ENCODE assay signal across 27 cellular contexts in the genomic region with DNA sequence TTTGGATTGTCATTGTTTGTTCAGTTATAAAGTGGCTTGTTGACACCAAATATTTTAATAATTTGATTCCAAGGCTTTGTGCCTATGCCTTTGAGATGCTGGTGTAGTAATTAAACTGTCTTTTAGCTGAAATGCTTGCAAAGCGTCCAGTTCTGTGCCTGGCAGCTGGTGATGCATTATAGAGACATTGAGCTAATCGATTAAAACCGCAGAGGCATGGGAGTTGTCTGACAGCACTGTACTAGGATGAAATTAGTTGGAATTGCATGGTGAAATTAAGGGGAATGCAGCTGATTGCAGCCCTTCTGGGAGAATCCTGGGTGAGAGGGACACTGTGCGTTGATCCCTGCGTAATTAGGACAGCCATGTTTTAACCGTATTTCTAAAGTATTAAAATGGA.
"Had no signal": no experiment of that assay in that cellular context is flagged by ENCODE, and none has a peak within 500 bp of the region (broad histone marks: within the 10 kb centered on the region; RNA-seq: fewer than 3 reads in every experiment).

No MANE protein-coding gene starts in this region.

- H3K36me3 ChIP-seq: brain microvascular endothelial cell, heart left ventricle, lower lobe of right lung, sigmoid colon, tibial nerve had no signal

- H3K36me3 Mint-ChIP-seq: activated CD8-positive, alpha-beta memory T cell treated with anti-CD3 and anti-CD28 coated beads, Interleukin-2, amount 10 ng/mL, durations not matched to agents 7 days and 5 days; activated naive CD4-positive, alpha-beta T cell treated with anti-CD3 and anti-CD28 coated beads, Interleukin-2, amount 50 U/mL, for 24 hours; immature natural killer cell; natural killer cell treated with Interleukin-12 subunit alpha and Interleukin-12 subunit beta and Interleukin-15 and Interleukin-18, amount 100 ng/mL, for 72 hours; T-cell had no signal

- H3K4me3 Mint-ChIP-seq: activated CD4-positive, alpha-beta T cell treated with anti-CD3 and anti-CD28 coated beads for 36 hours; activated CD8-positive, alpha-beta memory T cell treated with anti-CD3 and anti-CD28 coated beads, Interleukin-2, amount 10 ng/mL, durations not matched to agents 7 days and 5 days; activated CD8-positive, alpha-beta T cell treated with anti-CD3 and anti-CD28 coated beads, Interleukin-2, amount 10 ng/mL, durations not matched to agents 7 days and 5 days; activated naive CD4-positive, alpha-beta T cell treated with anti-CD3 and anti-CD28 coated beads, Interleukin-2, amount 50 U/mL, for 24 hours; activated naive CD8-positive, alpha-beta T cell treated with anti-CD3 and anti-CD28 coated beads, Interleukin-2, amount 50 U/mL, for 24 hours; effector memory CD8-positive, alpha-beta T cell; immature natural killer cell; natural killer cell treated with Interleukin-12 subunit alpha and Interleukin-12 subunit beta and Interleukin-15 and Interleukin-18, amount 100 ng/mL, for 72 hours; T-cell; T-helper 2 cell treated with Interferon-gamma antibody and Interleukin-4, amounts not matched to agents 5 μg/mL and 100 μg/mL, for 36 hours had no signal

- H3K4me1 ChIP-seq: foreskin keratinocyte, lower lobe of right lung, sigmoid colon had no signal

- H3K27ac Mint-ChIP-seq: activated CD4-positive, alpha-beta T cell treated with anti-CD3 and anti-CD28 coated beads for 36 hours; activated CD8-positive, alpha-beta memory T cell treated with anti-CD3 and anti-CD28 coated beads, Interleukin-2, amount 10 ng/mL, durations not matched to agents 7 days and 5 days; activated CD8-positive, alpha-beta T cell treated with anti-CD3 and anti-CD28 coated beads, Interleukin-2, amount 10 ng/mL, durations not matched to agents 7 days and 5 days; activated naive CD4-positive, alpha-beta T cell treated with anti-CD3 and anti-CD28 coated beads, Interleukin-2, amount 50 U/mL, for 24 hours; activated naive CD8-positive, alpha-beta T cell treated with anti-CD3 and anti-CD28 coated beads, Interleukin-2, amount 50 U/mL, for 24 hours; activated T-helper 2 cell treated with anti-CD3 and anti-CD28 coated beads, Interferon-gamma antibody, Interleukin-2, Interleukin-4, amounts not matched to agents 10 μg/mL and 5 μg/mL and 100 μg/mL, durations not matched to agents 14 hours and 24 hours and 36 hours; effector memory CD8-positive, alpha-beta T cell; immature natural killer cell; natural killer cell treated with Interleukin-12 subunit alpha and Interleukin-12 subunit beta and Interleukin-15 and Interleukin-18, amount 100 ng/mL, for 72 hours; T-cell; T-helper 2 cell treated with Interferon-gamma antibody and Interleukin-4, amounts not matched to agents 5 μg/mL and 100 μg/mL, for 36 hours had no signal

- H3K9me3 ChIP-seq: heart left ventricle, lower lobe of right lung, sigmoid colon, tibial nerve had no signal

- H3K9me3 Mint-ChIP-seq: activated naive CD4-positive, alpha-beta T cell treated with anti-CD3 and anti-CD28 coated beads, Interleukin-2, amount 50 U/mL, for 24 hours had no signal

- H3K4me3 ChIP-seq: lower lobe of right lung, sigmoid colon, tibial nerve had no signal

- H3K27me3 ChIP-seq: brain microvascular endothelial cell, heart left ventricle, sigmoid colon, tibial nerve had no signal

- ATAC-seq: activated CD4-positive, alpha-beta T cell treated with anti-CD3 and anti-CD28 coated beads for 36 hours; activated CD8-positive, alpha-beta memory T cell treated with anti-CD3 and anti-CD28 coated beads, Interleukin-2, amount 10 ng/mL, durations not matched to agents 7 days and 5 days; activated CD8-positive, alpha-beta T cell treated with anti-CD3 and anti-CD28 coated beads, Interleukin-2, amount 10 ng/mL, durations not matched to agents 7 days and 5 days; activated naive CD8-positive, alpha-beta T cell treated with anti-CD3 and anti-CD28 coated beads, Interleukin-2, amount 50 U/mL, for 24 hours; effector memory CD8-positive, alpha-beta T cell; foreskin keratinocyte; heart left ventricle; left colon; lower lobe of right lung; natural killer cell treated with Interleukin-12 subunit alpha and Interleukin-12 subunit beta and Interleukin-15 and Interleukin-18, amount 100 ng/mL, for 72 hours; T-cell had no signal

- H3K4me1 Mint-ChIP-seq: activated CD4-positive, alpha-beta T cell treated with anti-CD3 and anti-CD28 coated beads for 36 hours; activated CD8-positive, alpha-beta memory T cell treated with anti-CD3 and anti-CD28 coated beads, Interleukin-2, amount 10 ng/mL, durations not matched to agents 7 days and 5 days; activated naive CD4-positive, alpha-beta T cell treated with anti-CD3 and anti-CD28 coated beads, Interleukin-2, amount 50 U/mL, for 24 hours; activated naive CD8-positive, alpha-beta T cell treated with anti-CD3 and anti-CD28 coated beads, Interleukin-2, amount 50 U/mL, for 24 hours; immature natural killer cell; T-cell had no signal

- H3K27ac ChIP-seq: brain microvascular endothelial cell, foreskin keratinocyte, heart left ventricle, lower lobe of right lung, sigmoid colon, tibial nerve had no signal

- DNase-seq: activated CD4-positive, alpha-beta T cell treated with anti-CD3 and anti-CD28 coated beads for 36 hours; activated CD4-positive, CD25-positive, alpha-beta regulatory T cell; activated CD8-positive, alpha-beta memory T cell treated with anti-CD3 and anti-CD28 coated beads, Interleukin-2, amount 10 ng/mL, durations not matched to agents 7 days and 5 days; activated CD8-positive, alpha-beta T cell treated with anti-CD3 and anti-CD28 coated beads, Interleukin-2, amount 10 ng/mL, durations not matched to agents 7 days and 5 days; activated naive CD8-positive, alpha-beta T cell treated with anti-CD3 and anti-CD28 coated beads, Interleukin-2, amount 50 U/mL, for 24 hours; activated T-cell treated with anti-CD3 and anti-CD28 coated beads, Interleukin-2, amount 50 U/mL, for 48 hours; cortex of kidney; effector memory CD8-positive, alpha-beta T cell; heart left ventricle; immature natural killer cell; kidney; left colon; lower lobe of right lung; mesendoderm; posterior cingulate gyrus; sigmoid colon; stimulated activated CD4-positive, alpha-beta T cell treated with anti-CD3 and anti-CD28 coated beads, Interleukin-15, amount 100 ng/mL, for 24 hours; stimulated activated CD4-positive, alpha-beta T cell treated with anti-CD3 and anti-CD28 coated beads, Interleukin-2, amount 100 ng/mL, for 24 hours; stimulated activated naive CD4-positive, alpha-beta T cell; T-cell had no signal
